Comparison of ENCODE assay signal across 8 cellular contexts in genomic region chr1:31422505-31423319, GRCh38. TPM values are rescaled to one million over a fixed set of nuclear protein-coding genes. Genes with fewer than 3 reads are reported as not detected.
DNase-seq lines count a peak whose midpoint lies in the region; ATAC-seq and TF ChIP-seq lines count a peak whose summit lies in the region.

No MANE protein-coding gene starts in this region.

- DNase-seq in A673 (ENCODE audit: low spot score), result peak; percentile 59
- peak; percentile 44 for DNase-seq in NCI-H1694 treated with DMSO at 0.1 percent for 48 hours (lab: John Stamatoyannopoulos, UW)
- DNase-seq in UCSD-AML1 (lab: John Stamatoyannopoulos, UW; ENCODE audit: unreplicated experiment), result peak; percentile 67
- DNase-seq in brain microvascular endothelial cell, result peak; percentile 48
- DNase-seq in iris pigment epithelial cell (ENCODE audit: low read depth), result peak; percentile 85
- DNase-seq in stimulated activated CD4-positive, alpha-beta T cell treated with anti-CD3 and anti-CD28 coated beads, Interleukin-12 subunit alpha, Interleukin-12 subunit beta, amount 100 ng/mL, for 4 hours, result peak; percentile 62

- H3K36me3 ChIP-seq in A673 (ENCODE audit: insufficient read depth, low read length, poor library complexity, severe bottlenecking) (no peaks in the 10 kb centered on the region), brain microvascular endothelial cell (replicated peaks) (no peaks in the 10 kb centered on the region)

- no peak overlapping the region for H3K4me3 ChIP-seq in A673 (ENCODE audit: low read depth, low read length, poor library complexity, severe bottlenecking)
- no peak overlapping the region for H3K4me3 ChIP-seq in GM12875 (ENCODE audit: low read depth, low read length)
- H3K4me3 ChIP-seq in brain microvascular endothelial cell (ENCODE audit: low read depth, low read length), result no peak overlapping the region

- CTCF ChIA-PET in A673 (lab: Charles Lee), result interaction anchor here (0.8 to 1.9 kb wide), 3 partner anchors 28 to 366 kb away, joined by 3 to 10 read pairs (median 4); no protein-coding TSS in a partner anchor

- ATAC-seq in GM21528 (IDR thresholded peaks at IDR 0.05; ENCODE audit: low FRiP score, unreplicated experiment), result no peak

- H3K27me3 ChIP-seq in A673 (replicated peaks; ENCODE audit: insufficient read depth, low read depth, low read length, poor library complexity) (no peaks in the 10 kb centered on the region), brain microvascular endothelial cell (replicated peaks) (no peaks in the 10 kb centered on the region)

- H3K27ac ChIP-seq in A673 (ENCODE audit: low read depth, low read length, poor library complexity, severe bottlenecking) (no peak overlapping the region), brain microvascular endothelial cell (no peak overlapping the region)

- intact Hi-C loops in A673 (cut with micrococcal nuclease; ENCODE audit: unreplicated experiment), result loop anchor here (2.0 kb wide), 1 partner anchor 238 kb away; no protein-coding TSS in a partner anchor

- no TSS peak for BruUV-seq in A673 (replicated peaks; lab: Mats Ljungman, UMichigan)

- POLR2A ChIA-PET in A673 (lab: Charles Lee; ENCODE audit: low non-redundant PET), result no interaction called here

- in situ Hi-C loops in brain microvascular endothelial cell (cut with HindIII; ENCODE audit: low pct_ligation_motif_present, low sequenced_read_pairs), result no loop called here

- H3K9me3 ChIP-seq in A673 (ENCODE audit: low read depth, low read length, poor library complexity, severe bottlenecking), result no peaks in the 10 kb centered on the region

- H3K4me1 ChIP-seq in A673 (ENCODE audit: insufficient read depth, low read length, poor library complexity, severe bottlenecking), result no peaks in the 10 kb centered on the region

- TF ChIP-seq CTCF in A673 (conservative IDR thresholded peaks at IDR 0.05; ENCODE audit: low read depth, low read length), result peak; percentile 94
- TF ChIP-seq CTCF in GM12875 (IDR thresholded peaks at IDR 0.05; ENCODE audit: borderline replicate concordance, insufficient read depth, low read depth, low read length), result peak; percentile 92
- TF ChIP-seq CTCF in brain microvascular endothelial cell (IDR thresholded peaks at IDR 0.05; ENCODE audit: low read depth, low read length, missing control alignments), result peak; percentile 96

RNA-seq across cellular contexts. Expression of gene SERINC2, which starts 9.7 kb away (rescaled TPM):
- 0.30 and 0.42 TPM in 2 replicates for total RNA-seq in A673 (2021)

RNA-seq across cellular contexts. Expression of gene FABP3, which starts 49.8 kb away (rescaled TPM):
- total RNA-seq in A673 (2021), result 0.66 TPM in 1 of 2 replicates, not detected in the other
